15 cellular contexts compared by ENCODE assay signal in genomic region chr2:67526283-67526682, GRCh38.
A peak's percentile ranks its signal among the peaks of the same experiment; 100 is the strongest.
DNase-seq lines count a peak whose midpoint lies in the region; ATAC-seq, FAIRE-seq and TF ChIP-seq lines count a peak whose summit lies in the region.
"Had no signal": no experiment of that assay in that cellular context is flagged by ENCODE, and none has a peak within 500 bp of the region (broad histone marks: within the 10 kb centered on the region; RNA-seq: fewer than 3 reads in every experiment).

No MANE protein-coding gene starts in this region.

- no peak overlapping the region for H3K14ac ChIP-seq in neuronal stem cell (ENCODE audit: low read length)

- no peak overlapping the region for H2BK15ac ChIP-seq in neuronal stem cell (ENCODE audit: low read length)

- CTCF ChIA-PET in HepG2 (lab: Yijun Ruan, JAX; ENCODE audit: low intra/inter-chr PET ratio, low total read pairs) = no interaction called here

- H3K9me3 ChIP-seq in HepG2 (ENCODE audit: low read length) (peaks cover 36% of the 10 kb centered on the region), right lobe of liver (no peaks in the 10 kb centered on the region), hepatocyte (ENCODE audit: low read depth) (no peaks in the 10 kb centered on the region), neuronal stem cell (replicated peaks in 1 of 2; ENCODE audit: control insufficient read depth in 2 of 2, insufficient read depth in 1 of 2, low read depth in 1 of 2, low read length in 2 of 2) (peaks cover 0 to 2% of the 10 kb centered on the region in 2 donors)

- H3K79me1 ChIP-seq in neuronal stem cell (ENCODE audit: low read depth, low read length) = no peaks in the 10 kb centered on the region

- no TSS peak for BruUV-seq in HepG2 (replicated peaks; lab: Mats Ljungman, UMichigan)

- H2AFZ ChIP-seq in HepG2 (ENCODE audit: low read length) = no peak overlapping the region
- H2AFZ ChIP-seq in hepatocyte = no peak overlapping the region
- no peak overlapping the region for H2AFZ ChIP-seq in neuronal stem cell (ENCODE audit: low read length)

- H3K9me2 ChIP-seq in hepatocyte (replicated peaks; ENCODE audit: insufficient read depth) = no peaks in the 10 kb centered on the region

- in situ Hi-C loops in HepG2 (cut with HindIII; ENCODE audit: extremely low pct_ligation_motif_present, low pct_unique_long_range_greater_than_20kb) = no loop called here

- TF ChIP-seq POLR2A in HepG2 (IDR thresholded peaks at IDR 0.05; ENCODE audit: insufficient read depth in 1 of 2, low read depth in 2 of 2, low read length in 2 of 2) (no peak), right lobe of liver (IDR thresholded peaks at IDR 0.05) (no peak)

- no peak overlapping the region for H2BK12ac ChIP-seq in neuronal stem cell (ENCODE audit: low read length)

- H3K36me3 ChIP-seq in HepG2 (replicated peaks in 1 of 2; ENCODE audit: control insufficient read depth in 1 of 2, insufficient read depth in 2 of 2, low read length in 2 of 2) (no peaks in the 10 kb centered on the region), right lobe of liver (no peaks in the 10 kb centered on the region), hepatocyte (replicated peaks; ENCODE audit: insufficient read depth, low read depth) (no peaks in the 10 kb centered on the region), neuronal stem cell (replicated peaks in 1 of 2; ENCODE audit: control insufficient read depth in 2 of 2, insufficient read depth in 2 of 2, low read length in 2 of 2) (no peaks in the 10 kb centered on the region)

- H3K27ac ChIP-seq in HepG2 (ENCODE audit: extremely low read length, insufficient read depth, low read length) (no peak overlapping the region), right lobe of liver (no peak overlapping the region), hepatocyte (peak overlapping the region; percentile 83), neuronal stem cell (replicated peaks; ENCODE audit: low read length) (no peak overlapping the region)

- no peak for TF ChIP-seq RAD21 in HepG2 (CRISPR knock-in tag; IDR thresholded peaks at IDR 0.05)

- DNase-seq in HepG2 (ENCODE audit: low spot score) (no peak), right lobe of liver (no peak), dermis blood vessel endothelial cell (peak; percentile 23), hepatocyte (ENCODE audit: low spot score) (no peak), neuronal stem cell (ENCODE audit: low spot score) (no peak)
- DNase-seq: activated gamma-delta T cell, NCI-H1092, NCI-H2171 treated with DMSO at 0.1 percent for 48 hours, substantia nigra had no signal

- H3K9ac ChIP-seq in HepG2 (ENCODE audit: insufficient read depth, low read depth, low read length) = no peak overlapping the region
- H3K9ac ChIP-seq in neuronal stem cell (ENCODE audit: low read depth, low read length, poor library complexity) = no peak overlapping the region

- H3K4me3 ChIP-seq in HepG2 (replicated peaks in 1 of 3; ENCODE audit: insufficient read depth in 1 of 3, low read depth in 2 of 3, low read length in 3 of 3) (no peak overlapping the region), right lobe of liver (no peak overlapping the region), hepatocyte (no peak overlapping the region), neuronal stem cell (ENCODE audit: low read length in 2 of 2) (no peak overlapping the region)
- H3K4me3 ChIP-seq: lung had no signal

- H3K4ac ChIP-seq in neuronal stem cell (ENCODE audit: low read length) = no peak overlapping the region

- H3K4me2 ChIP-seq in HepG2 (ENCODE audit: low read depth, low read length) = no peak overlapping the region
- H3K4me2 ChIP-seq in hepatocyte = no peak overlapping the region
- H3K4me2 ChIP-seq in neuronal stem cell (ENCODE audit: insufficient read depth, low read length, poor library complexity, severe bottlenecking) = no peak overlapping the region

- no peak overlapping the region for H4K8ac ChIP-seq in neuronal stem cell (ENCODE audit: low read depth, low read length)

- H3K79me2 ChIP-seq in HepG2 (ENCODE audit: insufficient read depth, low read length) (no peaks in the 10 kb centered on the region), hepatocyte (no peaks in the 10 kb centered on the region)

- no peak overlapping the region for H4K91ac ChIP-seq in neuronal stem cell (ENCODE audit: low read depth, low read length, poor library complexity)

- TF ChIP-seq EP300 in HepG2 (IDR thresholded peaks at IDR 0.05; ENCODE audit: low read depth in 2 of 2, low read length in 2 of 2) (no peak), HepG2 (CRISPR knock-in tag; IDR thresholded peaks at IDR 0.05; ENCODE audit: borderline replicate concordance) (no peak)

- FAIRE-seq in HepG2 (lab: Jason Lieb, UNC) = no peak
- FAIRE-seq: D721Med had no signal

- H3K18ac ChIP-seq in neuronal stem cell (ENCODE audit: low read length) = no peak overlapping the region

- H3K27me3 ChIP-seq in HepG2 (ENCODE audit: control insufficient read depth in 1 of 2, insufficient read depth in 2 of 2, low read length in 2 of 2) (no peaks in the 10 kb centered on the region), right lobe of liver (no peaks in the 10 kb centered on the region), hepatocyte (no peaks in the 10 kb centered on the region), neuronal stem cell (ENCODE audit: control insufficient read depth in 3 of 3, insufficient read depth in 3 of 3, low read depth in 1 of 3, low read length in 3 of 3) (no peaks in the 10 kb centered on the region)

- H2BK5ac ChIP-seq in neuronal stem cell (ENCODE audit: low read length) = no peak overlapping the region

- 8% methylated on average over 4 of the region's 4 CpGs for WGBS in HepG2 (ENCODE audit: low lambda C conversion rate)
- WGBS in right lobe of liver (ENCODE audit: insufficient coverage, low coverage, low lambda C conversion rate, missing lambda C conversion rate) = 37% methylated on average over 4 of the region's 4 CpGs
- WGBS in hepatocyte (ENCODE audit: low lambda C conversion rate, missing lambda C conversion rate) = 67% methylated on average over 4 of the region's 4 CpGs
- no CpG with 5 or more reads among the region's 4 CpGs for WGBS in neuronal stem cell (ENCODE audit: extremely low coverage in 2 of 2, insufficient read length in 2 of 2, insufficient replicate concordance in 1 of 2), 2 donors

- H2AK5ac ChIP-seq in neuronal stem cell (ENCODE audit: low read depth, low read length) = no peak overlapping the region

- intact Hi-C loops in HepG2 (cut with micrococcal nuclease; ENCODE audit: unreplicated experiment) (no loop called here), right lobe of liver (cut with DNase I) (no loop called here)

- H3K23ac ChIP-seq in neuronal stem cell (ENCODE audit: low read depth, low read length, poor library complexity) = no peak overlapping the region

- H3K4me1 ChIP-seq in HepG2 (ENCODE audit: insufficient read depth, low read length) (no peaks in the 10 kb centered on the region), right lobe of liver (no peaks in the 10 kb centered on the region), hepatocyte (ENCODE audit: insufficient read depth) (peaks cover 7% of the 10 kb centered on the region), neuronal stem cell (ENCODE audit: control insufficient read depth in 2 of 2, insufficient read depth in 1 of 2, low read depth in 1 of 2, low read length in 2 of 2) (no peaks in the 10 kb centered on the region)

- H2BK120ac ChIP-seq in neuronal stem cell (ENCODE audit: low read depth, low read length) = no peak overlapping the region

- no peaks in the 10 kb centered on the region for H4K20me1 ChIP-seq in HepG2 (ENCODE audit: insufficient read depth, low read length)
- no peaks in the 10 kb centered on the region for H4K20me1 ChIP-seq in hepatocyte (ENCODE audit: insufficient read depth, poor library complexity, severe bottlenecking)

- POLR2A ChIA-PET in HepG2 (lab: Yijun Ruan, JAX) = no interaction called here

- no peak for ATAC-seq in HepG2
- ATAC-seq in right lobe of liver = no peak
- no peak for ATAC-seq in HG03354 (IDR thresholded peaks at IDR 0.05; ENCODE audit: poor library complexity, severe bottlenecking, unreplicated experiment)
- no peak for ATAC-seq in GM18498 (IDR thresholded peaks at IDR 0.05; ENCODE audit: unreplicated experiment)
- ATAC-seq in HG02588 (IDR thresholded peaks at IDR 0.05; ENCODE audit: unreplicated experiment) = no peak
- ATAC-seq: HCT116 had no signal

- TF ChIP-seq CTCF in HepG2 (CRISPR knock-in tag; IDR thresholded peaks at IDR 0.05) (no peak), right lobe of liver (IDR thresholded peaks at IDR 0.05) (no peak), hepatocyte (IDR thresholded peaks at IDR 0.05; ENCODE audit: poor library complexity) (no peak)

TF ChIP-seq in HepG2, 621 proteins besides CTCF, POLR2A, EP300 and RAD21:
- TF ChIP-seq ZNF883 (CRISPR knock-in tag; IDR thresholded peaks at IDR 0.05; ENCODE audit: not compliant biosample characterization) (no peak), CEBPB (IDR thresholded peaks at IDR 0.05; ENCODE audit: borderline replicate concordance, low read depth, low read length) (peak; percentile 91), ATF7 (IDR thresholded peaks at IDR 0.05) (no peak), ATF7 (CRISPR knock-in tag; IDR thresholded peaks at IDR 0.05) (no peak), NFIC (IDR thresholded peaks at IDR 0.05; ENCODE audit: low read length) (no peak), ZNF772 (CRISPR knock-in tag; IDR thresholded peaks at IDR 0.05) (no peak), CAMTA2 (CRISPR knock-in tag; IDR thresholded peaks at IDR 0.05; ENCODE audit: borderline replicate concordance) (no peak), SIX1 (CRISPR knock-in tag; IDR thresholded peaks at IDR 0.05; ENCODE audit: borderline replicate concordance) (no peak)
